9 cellular contexts compared by ENCODE assay signal in the genomic region with DNA sequence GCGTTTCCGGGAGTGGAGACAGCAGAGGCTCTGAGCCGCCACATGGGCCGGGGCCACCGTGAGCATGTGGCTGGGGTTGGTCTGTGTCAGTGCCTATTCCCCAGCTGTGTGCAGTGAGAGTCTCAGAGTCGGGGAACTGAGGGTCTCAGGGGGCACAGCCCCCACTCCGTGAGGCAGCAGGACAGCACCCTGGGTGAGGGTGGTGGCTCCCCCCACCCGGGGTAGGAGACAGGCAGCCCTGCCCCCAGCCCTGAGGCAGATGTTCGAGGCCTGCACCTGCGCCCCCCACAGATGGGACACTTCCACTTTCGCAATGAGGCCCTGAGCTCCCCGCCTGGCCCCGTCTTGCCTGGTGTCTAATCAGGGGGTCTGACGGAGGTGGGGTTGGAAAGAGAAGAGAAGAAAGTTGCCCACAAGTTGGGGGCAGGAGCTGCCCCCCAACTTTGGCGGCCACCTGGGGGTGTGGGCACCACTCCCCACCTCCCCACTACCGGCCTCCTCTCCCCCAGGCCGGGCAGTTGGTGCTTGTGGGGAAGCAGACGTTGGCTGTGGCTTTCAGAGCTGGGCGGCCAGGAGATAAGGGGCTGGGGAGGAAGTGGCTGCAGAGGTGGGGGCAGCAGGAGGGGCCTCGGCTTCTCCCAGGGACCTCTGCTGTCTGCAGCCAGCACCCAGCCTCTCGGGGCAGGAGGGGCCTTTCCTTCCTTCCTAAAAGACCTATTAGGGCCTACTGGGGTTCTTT. TPM values are rescaled to one million over a fixed set of nuclear protein-coding genes. Genes with fewer than 3 reads are reported as not detected.
DNase-seq lines count a peak whose midpoint lies in the region; ATAC-seq and FAIRE-seq lines count a peak whose summit lies in the region.
"Had no signal": no experiment of that assay in that cellular context is flagged by ENCODE, and none has a peak within 500 bp of the region (broad histone marks: within the 10 kb centered on the region; RNA-seq: fewer than 3 reads in every experiment).

No MANE protein-coding gene starts in this region.

- H3K36me3 Mint-ChIP-seq in T-helper 17 cell (ENCODE audit: low read depth), result peaks cover 3% of the 10 kb centered on the region

- H3K9ac ChIP-seq in BLaER1, result peak overlapping the region; percentile 94

- peak overlapping the region; percentile 98 for H3K4me2 ChIP-seq in BLaER1

- H4K20me1 ChIP-seq in BLaER1, result peaks cover 17% of the 10 kb centered on the region

- peak overlapping the region; percentile 98 for H3K27ac ChIP-seq in BLaER1

- H3K4me1 ChIP-seq in BLaER1, result peaks cover 81% of the 10 kb centered on the region

- ATAC-seq in HG03342 (IDR thresholded peaks at IDR 0.05; ENCODE audit: unreplicated experiment) (peak; percentile 41), T-helper 17 cell (peak; percentile 45), HG03139 (IDR thresholded peaks at IDR 0.05; ENCODE audit: unreplicated experiment) (no peak)

- FAIRE-seq in GM19239 (lab: Jason Lieb, UNC), result peak; percentile 91

- peak overlapping the region; percentile 78 for H3K4me3 ChIP-seq in BLaER1

- H3K27me3 ChIP-seq in BLaER1, result no peaks in the 10 kb centered on the region

- H3K27ac Mint-ChIP-seq in T-helper 17 cell, result no peak overlapping the region

- DNase-seq in GM19239 (ENCODE audit: insufficient read length, low spot score), result no peak
- no peak for DNase-seq in T-helper 17 cell
- DNase-seq in T-helper 1 cell, result no peak
- no peak for DNase-seq in epidermal melanocyte (ENCODE audit: insufficient read length, low spot score)
- no peak for DNase-seq in NCI-H187 (lab: John Stamatoyannopoulos, UW)
- DNase-seq: stimulated activated CD4-positive, alpha-beta T cell treated with anti-CD3 and anti-CD28 coated beads, Interleukin-1b, Interleukin-23, amount 100 ng/mL, for 48 hours had no signal

- H3K9me3 ChIP-seq in BLaER1 (no peaks in the 10 kb centered on the region), T-helper 17 cell (ENCODE audit: control insufficient read depth, low read length, poor library complexity, severe bottlenecking) (no peaks in the 10 kb centered on the region)

- H3K36me3 ChIP-seq in BLaER1, result no peaks in the 10 kb centered on the region

- H3K4me3 Mint-ChIP-seq in T-helper 17 cell, result no peak overlapping the region

- peaks cover 11% of the 10 kb centered on the region for H3K4me1 Mint-ChIP-seq in T-helper 17 cell

- peaks cover 37% of the 10 kb centered on the region for H3K27me3 Mint-ChIP-seq in T-helper 17 cell

RNA-seq across cellular contexts. Expression of a gene that starts 1.8 kb away (rescaled TPM):
- 1 to 10 TPM; 3.2 to 4.4 TPM for total RNA-seq in T-helper 17 cell
